2 cellular contexts compared by ENCODE assay signal in the genomic region with DNA sequence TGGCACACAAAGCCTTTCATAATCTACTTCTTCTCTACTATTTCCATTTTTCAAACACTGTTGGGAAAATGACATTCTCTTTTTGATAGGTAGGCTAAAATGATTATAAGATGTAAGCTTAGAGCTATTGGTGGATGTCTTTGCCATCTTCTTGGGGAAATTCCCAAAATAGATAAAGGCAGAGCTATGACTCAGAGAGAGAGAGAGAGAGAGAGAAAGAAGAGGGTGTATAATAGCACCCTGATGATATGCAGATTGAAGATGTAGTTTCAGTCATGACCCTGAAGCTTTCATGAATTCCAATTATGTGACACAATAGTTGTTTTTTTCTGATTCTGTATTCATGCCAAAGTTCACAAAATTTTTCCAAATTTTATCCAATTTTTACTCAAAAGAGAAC.
TF ChIP-seq lines count a peak whose summit lies in the region.

No MANE protein-coding gene starts in this region.

TF ChIP-seq in GM23338, 12 proteins besides CTCF, POLR2A, EP300 and RAD21 (continues in another document):
- TF ChIP-seq ZNF331 (CRISPR knock-in tag; IDR thresholded peaks at IDR 0.05; ENCODE audit: low read depth) (no peak), NANOG (IDR thresholded peaks at IDR 0.05; ENCODE audit: borderline replicate concordance) (no peak), ZNF114 (CRISPR knock-in tag; IDR thresholded peaks at IDR 0.05) (no peak), POLR2AphosphoS5 (IDR thresholded peaks at IDR 0.05; ENCODE audit: low read depth) (no peak), JUNB (IDR thresholded peaks at IDR 0.05; ENCODE audit: unreplicated experiment) (no peak), EZH2 (IDR thresholded peaks at IDR 0.05; ENCODE audit: low read depth, unreplicated experiment) (no peak), CREB1 (CRISPR knock-in tag; IDR thresholded peaks at IDR 0.05; ENCODE audit: low read depth) (no peak), STAT1 (IDR thresholded peaks at IDR 0.05; ENCODE audit: unreplicated experiment) (no peak), ZNF462 (CRISPR knock-in tag; IDR thresholded peaks at IDR 0.05) (no peak)
- TF ChIP-seq, protein P1, sequence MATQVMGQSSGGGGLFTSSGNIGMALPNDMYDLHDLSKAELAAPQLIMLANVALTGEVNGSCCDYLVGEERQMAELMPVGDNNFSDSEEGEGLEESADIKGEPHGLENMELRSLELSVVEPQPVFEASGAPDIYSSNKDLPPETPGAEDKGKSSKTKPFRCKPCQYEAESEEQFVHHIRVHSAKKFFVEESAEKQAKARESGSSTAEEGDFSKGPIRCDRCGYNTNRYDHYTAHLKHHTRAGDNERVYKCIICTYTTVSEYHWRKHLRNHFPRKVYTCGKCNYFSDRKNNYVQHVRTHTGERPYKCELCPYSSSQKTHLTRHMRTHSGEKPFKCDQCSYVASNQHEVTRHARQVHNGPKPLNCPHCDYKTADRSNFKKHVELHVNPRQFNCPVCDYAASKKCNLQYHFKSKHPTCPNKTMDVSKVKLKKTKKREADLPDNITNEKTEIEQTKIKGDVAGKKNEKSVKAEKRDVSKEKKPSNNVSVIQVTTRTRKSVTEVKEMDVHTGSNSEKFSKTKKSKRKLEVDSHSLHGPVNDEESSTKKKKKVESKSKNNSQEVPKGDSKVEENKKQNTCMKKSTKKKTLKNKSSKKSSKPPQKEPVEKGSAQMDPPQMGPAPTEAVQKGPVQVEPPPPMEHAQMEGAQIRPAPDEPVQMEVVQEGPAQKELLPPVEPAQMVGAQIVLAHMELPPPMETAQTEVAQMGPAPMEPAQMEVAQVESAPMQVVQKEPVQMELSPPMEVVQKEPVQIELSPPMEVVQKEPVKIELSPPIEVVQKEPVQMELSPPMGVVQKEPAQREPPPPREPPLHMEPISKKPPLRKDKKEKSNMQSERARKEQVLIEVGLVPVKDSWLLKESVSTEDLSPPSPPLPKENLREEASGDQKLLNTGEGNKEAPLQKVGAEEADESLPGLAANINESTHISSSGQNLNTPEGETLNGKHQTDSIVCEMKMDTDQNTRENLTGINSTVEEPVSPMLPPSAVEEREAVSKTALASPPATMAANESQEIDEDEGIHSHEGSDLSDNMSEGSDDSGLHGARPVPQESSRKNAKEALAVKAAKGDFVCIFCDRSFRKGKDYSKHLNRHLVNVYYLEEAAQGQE (IDR thresholded peaks at IDR 0.05; ENCODE audit: unreplicated experiment), result no peak

TF ChIP-seq in WTC11, 78 proteins besides CTCF, POLR2A, EP300 and RAD21:
- TF ChIP-seq CREM (CRISPR knock-in tag; IDR thresholded peaks at IDR 0.05) (no peak), JUN (CRISPR knock-in tag; IDR thresholded peaks at IDR 0.05) (no peak), E2F5 (CRISPR knock-in tag; IDR thresholded peaks at IDR 0.05) (no peak), PRRX2 (CRISPR knock-in tag; IDR thresholded peaks at IDR 0.05) (no peak), NFATC4 (CRISPR knock-in tag; IDR thresholded peaks at IDR 0.05) (no peak), ZNF416 (CRISPR knock-in tag; IDR thresholded peaks at IDR 0.05) (no peak), ZNF423 (CRISPR knock-in tag; IDR thresholded peaks at IDR 0.05) (no peak), FOXP1 (CRISPR knock-in tag; IDR thresholded peaks at IDR 0.05; ENCODE audit: borderline replicate concordance) (no peak), ELF4 (CRISPR knock-in tag; IDR thresholded peaks at IDR 0.05; ENCODE audit: low read depth) (no peak), HMGA2 (CRISPR knock-in tag; IDR thresholded peaks at IDR 0.05) (no peak), OVOL2 (CRISPR knock-in tag; IDR thresholded peaks at IDR 0.05; ENCODE audit: borderline replicate concordance) (no peak), ESRRA (CRISPR knock-in tag; IDR thresholded peaks at IDR 0.05; ENCODE audit: borderline replicate concordance) (no peak)
- TF ChIP-seq, protein P2, sequence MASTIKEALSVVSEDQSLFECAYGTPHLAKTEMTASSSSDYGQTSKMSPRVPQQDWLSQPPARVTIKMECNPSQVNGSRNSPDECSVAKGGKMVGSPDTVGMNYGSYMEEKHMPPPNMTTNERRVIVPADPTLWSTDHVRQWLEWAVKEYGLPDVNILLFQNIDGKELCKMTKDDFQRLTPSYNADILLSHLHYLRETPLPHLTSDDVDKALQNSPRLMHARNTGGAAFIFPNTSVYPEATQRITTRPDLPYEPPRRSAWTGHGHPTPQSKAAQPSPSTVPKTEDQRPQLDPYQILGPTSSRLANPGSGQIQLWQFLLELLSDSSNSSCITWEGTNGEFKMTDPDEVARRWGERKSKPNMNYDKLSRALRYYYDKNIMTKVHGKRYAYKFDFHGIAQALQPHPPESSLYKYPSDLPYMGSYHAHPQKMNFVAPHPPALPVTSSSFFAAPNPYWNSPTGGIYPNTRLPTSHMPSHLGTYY (CRISPR knock-in tag; IDR thresholded peaks at IDR 0.05), result no peak
